Comparison of ENCODE assay signal across 8 cellular contexts in the genomic region with DNA sequence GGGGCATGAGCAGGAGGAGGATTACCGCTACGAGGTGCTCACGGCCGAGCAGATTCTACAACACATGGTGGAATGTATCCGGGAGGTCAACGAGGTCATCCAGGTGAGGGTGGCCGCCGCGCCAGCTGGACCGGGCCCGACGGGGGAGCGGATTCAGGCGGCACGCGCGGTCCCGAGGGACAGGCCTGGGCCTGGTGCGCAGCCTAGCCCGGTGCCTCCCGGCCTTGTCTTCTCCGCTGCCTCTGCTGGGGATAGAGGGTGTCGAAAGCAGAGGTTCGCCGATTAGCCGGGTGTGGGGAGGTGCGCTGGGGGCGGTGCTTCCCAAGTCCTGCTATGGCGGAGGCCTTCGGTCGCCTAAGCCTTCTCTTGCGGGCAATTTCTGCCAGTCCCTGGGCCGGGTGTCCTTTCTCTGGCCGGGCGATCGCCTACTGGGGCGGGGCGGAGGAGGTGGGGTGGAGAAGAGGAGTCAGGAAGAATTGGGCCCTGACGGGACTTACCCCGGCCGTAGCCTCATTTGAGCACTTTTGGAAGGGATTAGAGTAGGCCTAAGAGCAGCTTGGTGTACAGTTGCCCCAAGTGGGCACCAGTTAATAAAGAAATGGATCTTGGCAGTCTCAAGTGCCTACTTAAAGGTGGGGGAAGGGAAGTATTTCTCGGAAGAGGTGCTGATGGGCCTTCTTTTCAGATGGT. TPM values are rescaled to one million over a fixed set of nuclear protein-coding genes. Genes with fewer than 3 reads are reported as not detected.
DNase-seq lines count a peak whose midpoint lies in the region; ATAC-seq and TF ChIP-seq lines count a peak whose summit lies in the region.

No MANE protein-coding gene starts in this region.

- CTCF ChIA-PET in activated CD4-positive, alpha-beta T cell treated with anti-CD3 and anti-CD28 coated beads for 36 hours (lab: Charles Lee), result interaction anchor here (0.8 to 2.8 kb wide), 4 partner anchors 11 to 248 kb away, joined by 3 to 9 read pairs (median 4); no protein-coding TSS in a partner anchor

- H3K4me3 Mint-ChIP-seq in activated CD4-positive, alpha-beta T cell treated with anti-CD3 and anti-CD28 coated beads for 36 hours, result peak overlapping the region; percentile 92

- no peaks in the 10 kb centered on the region for H3K27me3 Mint-ChIP-seq in activated CD4-positive, alpha-beta T cell treated with anti-CD3 and anti-CD28 coated beads for 36 hours

- DNase-seq in NCI-H345 treated with DMSO at 0.1 percent for 48 hours (lab: John Stamatoyannopoulos, UW; ENCODE audit: unreplicated experiment) (peak; percentile 7), left kidney (ENCODE audit: low read depth, low spot score) (peak; percentile 91)
- peak; percentile 91 for DNase-seq in activated CD4-positive, alpha-beta T cell treated with anti-CD3 and anti-CD28 coated beads for 36 hours
- DNase-seq in stimulated activated CD4-positive, alpha-beta T cell treated with anti-CD3 and anti-CD28 coated beads, Interleukin-2, amount 100 ng/mL, for 24 hours, result peak; percentile 79 to 83

- H3K36me3 Mint-ChIP-seq in activated CD4-positive, alpha-beta T cell treated with anti-CD3 and anti-CD28 coated beads for 36 hours (ENCODE audit: low read depth), result peaks cover 44% of the 10 kb centered on the region

- peaks cover 41% of the 10 kb centered on the region for H3K4me1 Mint-ChIP-seq in activated CD4-positive, alpha-beta T cell treated with anti-CD3 and anti-CD28 coated beads for 36 hours

- POLR2A ChIA-PET in activated CD4-positive, alpha-beta T cell treated with anti-CD3 and anti-CD28 coated beads for 36 hours (lab: Charles Lee), result interaction anchor here (1.0 kb wide), 1 partner anchor 20 kb away, joined by 4 read pairs; no protein-coding TSS in a partner anchor

- intact Hi-C loops in activated CD4-positive, alpha-beta T cell treated with anti-CD3 and anti-CD28 coated beads for 36 hours (cut with DNase I, micrococcal nuclease), result loop anchor here (1.0 to 10.0 kb wide), 14 partner anchors 57 to 1520 kb away; partner anchors contain the start of genes MYO9A (in 2 of the 2), PARP6 (in 2 of the 2), SENP8 (in 2 of the 2) and ADPGK (in 1 of the 2)

- H3K27ac Mint-ChIP-seq in activated CD4-positive, alpha-beta T cell treated with anti-CD3 and anti-CD28 coated beads for 36 hours, result peak overlapping the region; percentile 92

- no peak for TF ChIP-seq CTCF in 22Rv1 (IDR thresholded peaks at IDR 0.05)

- peak; percentile 39 for ATAC-seq in HG03095 (IDR thresholded peaks at IDR 0.05; ENCODE audit: unreplicated experiment)
- ATAC-seq in activated CD4-positive, alpha-beta T cell treated with anti-CD3 and anti-CD28 coated beads for 36 hours, result peak; percentile 73

- no peaks in the 10 kb centered on the region for H3K9me3 Mint-ChIP-seq in activated CD4-positive, alpha-beta T cell treated with anti-CD3 and anti-CD28 coated beads for 36 hours (ENCODE audit: low read depth)

- H3K27ac ChIP-seq in 22Rv1, result peak overlapping the region; percentile 98
- H3K27ac ChIP-seq in cingulate gyrus (ENCODE audit: low read depth, low read length), result peak overlapping the region; percentile 99

- TF ChIP-seq POLR2A in GM18526 (IDR thresholded peaks at IDR 0.05; ENCODE audit: extremely low read depth, insufficient read length), result peak; percentile 38

RNA-seq across cellular contexts. Expression of gene ARIH1, which starts 0.9 kb away (rescaled TPM):
- total RNA-seq in activated CD4-positive, alpha-beta T cell treated with anti-CD3 and anti-CD28 coated beads for 36 hours, result 100 to 1,000 TPM; 177 to 195 TPM

Comparison
In these comparisons a context has a peak if more than half of its experiments do, and no peak if none do; other contexts are left out.
1. Peak in every context shown above with its lines: DNase-seq, ATAC-seq and H3K27ac ChIP-seq.
2. DNase-seq: peak in every context shown above with its lines; median percentile 91 in activated CD4-positive, alpha-beta T cell treated with anti-CD3 and anti-CD28 coated beads for 36 hours; 91 in left kidney; 81 in stimulated activated CD4-positive, alpha-beta T cell treated with anti-CD3 and anti-CD28 coated beads, Interleukin-2, amount 100 ng/mL, for 24 hours; 7 in NCI-H345 treated with DMSO at 0.1 percent for 48 hours.